9 cellular contexts compared by ENCODE assay signal in the genomic region with DNA sequence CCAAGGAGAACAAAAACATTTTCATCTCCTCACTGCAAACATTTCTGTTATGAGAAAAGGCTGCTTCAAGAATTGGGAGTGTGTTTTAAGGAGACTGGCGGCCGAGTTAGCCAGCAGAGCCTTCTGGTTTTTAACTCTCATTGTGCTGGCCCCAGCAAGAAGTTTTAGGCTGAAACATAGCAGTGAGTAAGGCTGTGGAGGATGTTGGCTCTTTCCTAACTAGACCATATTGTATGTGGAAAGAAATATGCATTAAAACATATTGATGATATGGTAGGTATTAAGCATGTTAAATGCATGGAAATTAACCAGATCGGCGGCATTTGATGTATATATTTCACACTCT.
A peak's percentile ranks its signal among the peaks of the same experiment; 100 is the strongest.
DNase-seq lines count a peak whose midpoint lies in the region; ATAC-seq and TF ChIP-seq lines count a peak whose summit lies in the region.
"Had no signal": no experiment of that assay in that cellular context is flagged by ENCODE, and none has a peak within 500 bp of the region (broad histone marks: within the 10 kb centered on the region; RNA-seq: fewer than 3 reads in every experiment).

No MANE protein-coding gene starts in this region.

- H3K4me3 ChIP-seq in dorsolateral prefrontal cortex (peak overlapping the region; percentile 9 to 68 (median 51)), neural progenitor cell (no peak overlapping the region)

- H3K4me1 ChIP-seq in neural progenitor cell = peaks cover 3% of the 10 kb centered on the region

- peak overlapping the region; percentile 73 to 93 (median 82) for H3K4me3 Mint-ChIP-seq in IgD-negative memory B cell
- no peak overlapping the region for H3K4me3 Mint-ChIP-seq in neural progenitor cell

- H3K27ac Mint-ChIP-seq in IgD-negative memory B cell (peak overlapping the region in 1 of 3 donors; percentile 45), neural progenitor cell (no peak overlapping the region)

- no peaks in the 10 kb centered on the region for H3K27me3 ChIP-seq in dorsolateral prefrontal cortex
- H3K27me3 ChIP-seq in neural progenitor cell = no peaks in the 10 kb centered on the region

- H3K4me1 Mint-ChIP-seq in IgD-negative memory B cell (peaks cover 0 to 19% (median 7%) of the 10 kb centered on the region in 3 donors), neural progenitor cell (peaks cover 7% of the 10 kb centered on the region)

- H3K27me3 Mint-ChIP-seq in IgD-negative memory B cell (no peaks in the 10 kb centered on the region), neural progenitor cell (ENCODE audit: insufficient read depth, low read depth) (peaks cover 2% of the 10 kb centered on the region)

- no peaks in the 10 kb centered on the region for H3K79me2 ChIP-seq in neural progenitor cell (ENCODE audit: low read depth)

- no peak overlapping the region for H3K9ac ChIP-seq in neural progenitor cell

- H3K27ac ChIP-seq in dorsolateral prefrontal cortex = peak overlapping the region; percentile 69 to 95 (median 86)
- H3K27ac ChIP-seq in neural progenitor cell = no peak overlapping the region
- H3K27ac ChIP-seq: HL-60 had no signal

- no peaks in the 10 kb centered on the region for H3F3A ChIP-seq in neural progenitor cell (ENCODE audit: low read depth)

- TF ChIP-seq CTCF in dorsolateral prefrontal cortex (IDR thresholded peaks at IDR 0.05 in 54 of 56, conservative IDR thresholded peaks at IDR 0.05 in 2 of 56; ENCODE audit: low read depth in 1 of 56, partially characterized antibody in 56 of 56) = peak in 2 of 56 donors; percentile 5 to 20
- TF ChIP-seq CTCF in neural progenitor cell (IDR thresholded peaks at IDR 0.05) = no peak

- no peaks in the 10 kb centered on the region for H3K9me3 ChIP-seq in neural progenitor cell (ENCODE audit: low read depth)

- H3K9me3 Mint-ChIP-seq in IgD-negative memory B cell (no peaks in the 10 kb centered on the region), neural progenitor cell (no peaks in the 10 kb centered on the region)

- H3K36me3 ChIP-seq in neural progenitor cell = no peaks in the 10 kb centered on the region

- no peak for ATAC-seq in HG03025 (IDR thresholded peaks at IDR 0.05; ENCODE audit: low FRiP score, unreplicated experiment)
- no peak for ATAC-seq in GM19463 (IDR thresholded peaks at IDR 0.05; ENCODE audit: unreplicated experiment)

- H2AFZ ChIP-seq in neural progenitor cell (replicated peaks) = peak overlapping the region; percentile 70

- H3K36me3 Mint-ChIP-seq in IgD-negative memory B cell (peaks cover 8% of the 10 kb centered on the region), neural progenitor cell (peaks cover 9% of the 10 kb centered on the region)

- DNase-seq in AG08395 (ENCODE audit: low spot score) = peak; percentile 13
- no peak for DNase-seq in dorsolateral prefrontal cortex
- no peak for DNase-seq in neural progenitor cell (ENCODE audit: low spot score)
- DNase-seq in SW480 (ENCODE audit: low spot score) = no peak
- no peak for DNase-seq in epidermal melanocyte (ENCODE audit: insufficient read length, low spot score)

- no peaks in the 10 kb centered on the region for H4K20me1 ChIP-seq in neural progenitor cell (ENCODE audit: low read depth)

- H3K4me2 ChIP-seq in neural progenitor cell = no peak overlapping the region

- intact Hi-C loops in dorsolateral prefrontal cortex (cut with DNase I) = loop anchor here (1.0 to 10.0 kb wide), 7 partner anchors 33 to 763 kb away; a partner anchor contains a TSS
